24 cellular contexts compared by ENCODE assay signal in genomic region chr4:184689681-184690080, GRCh38.
"Had no signal": no experiment of that assay in that cellular context is flagged by ENCODE, and none has a peak within 500 bp of the region (broad histone marks: within the 10 kb centered on the region; RNA-seq: fewer than 3 reads in every experiment).

No MANE protein-coding gene starts in this region.

- H3K27me3 ChIP-seq: adrenal gland had no signal

- H3K4me1 ChIP-seq: adrenal gland had no signal

- H3K4me3 ChIP-seq: adrenal gland, SK-N-MC had no signal

- FAIRE-seq: RCC 7860, TTC549 had no signal

- H3K36me3 ChIP-seq: adrenal gland had no signal

- H3K9me3 ChIP-seq: adrenal gland had no signal

- DNase-seq: activated B cell treated with CpG ODN at 0.5 μM for 24 hours; activated CD4-positive, alpha-beta T cell treated with anti-CD3 and anti-CD28 coated beads for 1 hour; activated CD4-positive, alpha-beta T cell treated with anti-CD3 and anti-CD28 coated beads, Interleukin-2, amount 50 U/mL, for 48 hours; activated CD8-positive, alpha-beta memory T cell treated with anti-CD3 and anti-CD28 coated beads, Interleukin-2, amount 10 ng/mL, durations not matched to agents 7 days and 5 days; activated effector memory CD4-positive, alpha-beta T cell treated with Interleukin-2 at 50 U/mL for 16 hours; activated naive CD4-positive, alpha-beta T cell treated with Interleukin-2 at 50 U/mL for 16 hours; activated naive CD8-positive, alpha-beta T cell treated with anti-CD3 and anti-CD28 coated beads for 36 hours; activated T-cell treated with anti-CD3 and anti-CD28 coated beads, Interleukin-2, amount 50 U/mL, for 24 hours; adrenal gland; anterior cingulate cortex; caudate nucleus; Kasumi-1; NCI-H1048; NCI-H146; NCI-H187 treated with DMSO at 0.1 percent for 48 hours; NCI-H2081 treated with DMSO at 0.1 percent for 48 hours; NCI-H446; NCI-H524; T-cell; T-helper 2 cell; T1000 had no signal

- ATAC-seq: activated CD8-positive, alpha-beta memory T cell treated with anti-CD3 and anti-CD28 coated beads, Interleukin-2, amount 10 ng/mL, durations not matched to agents 7 days and 5 days; T-cell had no signal

- H3K27ac ChIP-seq: adrenal gland, SK-N-MC had no signal
